In genomic region chr6:56017198-56017597, GRCh38 we compare ENCODE assay signal across 19 cellular contexts.
"Had no signal": no experiment of that assay in that cellular context is flagged by ENCODE, and none has a peak within 500 bp of the region (broad histone marks: within the 10 kb centered on the region; RNA-seq: fewer than 3 reads in every experiment).

No MANE protein-coding gene starts in this region.

- H3K36me3 ChIP-seq: MG63 had no signal

- H3K4me3 ChIP-seq: MG63 had no signal

- H3K27ac ChIP-seq: RWPE1 had no signal

- ATAC-seq: T-cell had no signal

- H3K27me3 ChIP-seq: MG63 had no signal

- DNase-seq: KBM-7, MG63, NCI-H1092, NCI-H1105 treated with DMSO at 0.1 percent for 48 hours, NCI-H1417 treated with DMSO at 0.1 percent for 48 hours, NCI-H187, NCI-H2029, NCI-H2081 treated with DMSO at 0.1 percent for 48 hours, NCI-H2171, NCI-H226, NCI-H510A, NCI-H524 treated with DMSO at 0.1 percent for 48 hours, NCI-H69, NCI-H774, SHP77, SK-N-SH, SW 1271, T-cell had no signal

- H3K9me3 ChIP-seq: MG63, SK-N-SH had no signal
